8 cellular contexts compared by ENCODE assay signal in genomic region chr11:5380740-5381342, GRCh38. TPM values are rescaled to one million over a fixed set of nuclear protein-coding genes. Genes with fewer than 3 reads are reported as not detected.
DNase-seq lines count a peak whose midpoint lies in the region; ATAC-seq, FAIRE-seq and TF ChIP-seq lines count a peak whose summit lies in the region.

No MANE protein-coding gene starts in this region.

- H2BK120ac ChIP-seq in mesenchymal stem cell (ENCODE audit: low read depth, low read length) = no peak overlapping the region

- no peaks in the 10 kb centered on the region for H3K79me1 ChIP-seq in mesenchymal stem cell (replicated peaks; ENCODE audit: low read length, poor library complexity, severe bottlenecking)

- no peak overlapping the region for H2AK5ac ChIP-seq in mesenchymal stem cell (ENCODE audit: low read length, severe bottlenecking)

- no peaks in the 10 kb centered on the region for H3K36me3 ChIP-seq in mesenchymal stem cell (ENCODE audit: control insufficient read depth in 1 of 2, insufficient read depth in 2 of 2, low read depth in 1 of 2, low read length in 2 of 2)

- no peak overlapping the region for H2BK5ac ChIP-seq in mesenchymal stem cell (ENCODE audit: low read depth, low read length, poor library complexity, severe bottlenecking)

- H3K4ac ChIP-seq in mesenchymal stem cell (ENCODE audit: low read depth in 1 of 2, low read length in 2 of 2) = no peak overlapping the region

- no peak overlapping the region for H4K91ac ChIP-seq in mesenchymal stem cell (ENCODE audit: low read length)

- no peak overlapping the region for H2AFZ ChIP-seq in mesenchymal stem cell (ENCODE audit: low read depth, low read length)

- no peak overlapping the region for H2BK15ac ChIP-seq in mesenchymal stem cell (ENCODE audit: low read depth, poor library complexity, severe bottlenecking)

- no peaks in the 10 kb centered on the region for H3K4me1 ChIP-seq in mesenchymal stem cell (ENCODE audit: control insufficient read depth, insufficient read depth, low read depth, low read length)

- peak; percentile 38 to 79 (median 67) for TF ChIP-seq CTCF in dorsolateral prefrontal cortex (IDR thresholded peaks at IDR 0.05 in 54 of 56, conservative IDR thresholded peaks at IDR 0.05 in 2 of 56; ENCODE audit: low read depth in 1 of 56, partially characterized antibody in 56 of 56)

- H3K9me3 ChIP-seq in mesenchymal stem cell (ENCODE audit: control insufficient read depth, low read length) = no peaks in the 10 kb centered on the region

- H3K27ac ChIP-seq in dorsolateral prefrontal cortex (no peak overlapping the region), mesenchymal stem cell (ENCODE audit: low read length, poor library complexity, severe bottlenecking) (no peak overlapping the region)

- FAIRE-seq in urothelium cell line (lab: Jason Lieb, UNC) = peak; percentile 40

- H3K27me3 ChIP-seq in dorsolateral prefrontal cortex (peaks cover 0 to 4% (median 0%) of the 10 kb centered on the region in 45 donors), mesenchymal stem cell (ENCODE audit: control insufficient read depth in 1 of 2, insufficient read depth in 1 of 2, low read length in 2 of 2) (peaks cover 0 to 11% of the 10 kb centered on the region in 2 experiments)

- no peak overlapping the region for H3K23ac ChIP-seq in mesenchymal stem cell (ENCODE audit: low read length in 2 of 2)

- no peak overlapping the region for H3K14ac ChIP-seq in mesenchymal stem cell (ENCODE audit: low read length in 2 of 2)

- H4K8ac ChIP-seq in mesenchymal stem cell (ENCODE audit: low read length) = no peak overlapping the region

- H3K4me2 ChIP-seq in mesenchymal stem cell (ENCODE audit: low read length, poor library complexity, severe bottlenecking) = no peak overlapping the region

- peak; percentile 55 for DNase-seq in activated CD8-positive, alpha-beta memory T cell treated with anti-CD3 and anti-CD28 coated beads for 24 hours
- no peak for DNase-seq in activated CD8-positive, alpha-beta memory T cell treated with anti-CD3 and anti-CD28 coated beads, Interleukin-2, amount 50 U/mL, for 4 hours
- peak; percentile 14 for DNase-seq in KG1 (lab: John Stamatoyannopoulos, UW)
- peak in 9 of 10 donors; percentile 20 to 62 (median 47) for DNase-seq in dorsolateral prefrontal cortex
- DNase-seq in mesenchymal stem cell = peak; percentile 70
- peak; percentile 71 for DNase-seq in urothelium cell line (ENCODE audit: low spot score)

- ATAC-seq in GM21825 (IDR thresholded peaks at IDR 0.05; ENCODE audit: unreplicated experiment) (peak; percentile 85), SK-N-SH treated with all-trans-retinoic acid at 6 μM for 48 hours (peak; percentile 100)

- no peak overlapping the region for H2BK12ac ChIP-seq in mesenchymal stem cell (ENCODE audit: low read length in 2 of 2)

- H3K18ac ChIP-seq in mesenchymal stem cell (ENCODE audit: low read depth in 1 of 2, low read length in 2 of 2) = no peak overlapping the region

- H3K4me3 ChIP-seq in dorsolateral prefrontal cortex = no peak overlapping the region
- H3K4me3 ChIP-seq in mesenchymal stem cell (ENCODE audit: insufficient read depth in 1 of 2, low read depth in 1 of 2, low read length in 2 of 2) = no peak overlapping the region

- intact Hi-C loops in dorsolateral prefrontal cortex (cut with DNase I) = loop anchor here (5.0 to 10.0 kb wide), 2 partner anchors 256 to 259 kb away; no protein-coding TSS in a partner anchor

- no peak overlapping the region for H3K9ac ChIP-seq in mesenchymal stem cell (ENCODE audit: low read length)

- 75% methylated on average over 4 of the region's 4 CpGs for WGBS in mesenchymal stem cell

TF ChIP-seq in SK-N-SH treated with all-trans-retinoic acid at 6 μM for 48 hours, 23 proteins besides CTCF, POLR2A, EP300 and RAD21:
- TF ChIP-seq ARNTL (CRISPR knock-in tag; IDR thresholded peaks at IDR 0.05; ENCODE audit: borderline replicate concordance, low read depth) = no peak
- no peak for TF ChIP-seq OSR1 (CRISPR knock-in tag; IDR thresholded peaks at IDR 0.05)
- TF ChIP-seq TCF4 (CRISPR knock-in tag; IDR thresholded peaks at IDR 0.05; ENCODE audit: borderline replicate concordance) = no peak
- no peak for TF ChIP-seq POU6F1 (CRISPR knock-in tag; IDR thresholded peaks at IDR 0.05; ENCODE audit: borderline replicate concordance, low read depth)
- TF ChIP-seq SNAI2 (CRISPR knock-in tag; IDR thresholded peaks at IDR 0.05) = no peak
- TF ChIP-seq ZNF565 (CRISPR knock-in tag; conservative IDR thresholded peaks at IDR 0.05; ENCODE audit: low read depth) = no peak
- no peak for TF ChIP-seq TSHZ2 (CRISPR knock-in tag; IDR thresholded peaks at IDR 0.05)
- no peak for TF ChIP-seq ESRRG (CRISPR knock-in tag; IDR thresholded peaks at IDR 0.05)
- TF ChIP-seq ZC3H10 (CRISPR knock-in tag; IDR thresholded peaks at IDR 0.05) = no peak
- TF ChIP-seq ZFP3 (CRISPR knock-in tag; IDR thresholded peaks at IDR 0.05) = no peak
TF ChIP-seq in SK-N-SH treated with all-trans-retinoic acid at 6 μM for 48 hours: peak in this region for 0.

RNA-seq across cellular contexts. Expression of gene OR51M1, which starts 2.8 kb away (rescaled TPM):
- total RNA-seq in dorsolateral prefrontal cortex = 1 to 10 TPM in 4 of 120 experiments, under 1 TPM in 50, not detected in 66; 0.11 to 2.1 (median 0.30) TPM
- not detected for polyA plus RNA-seq in mesenchymal stem cell (2013, experiment 1 of 2)
- polyA plus RNA-seq in mesenchymal stem cell (2013, experiment 2 of 2) = not detected

RNA-seq across cellular contexts. Expression of gene OR51B6, which starts 29.5 kb away (rescaled TPM):
- 1 to 10 TPM in 3 of 120 experiments, under 1 TPM in 8, not detected in 109; 0.54 to 1.7 (median 0.68) TPM for total RNA-seq in dorsolateral prefrontal cortex
- polyA plus RNA-seq in mesenchymal stem cell (2013, experiment 1 of 2) = not detected
- polyA plus RNA-seq in mesenchymal stem cell (2013, experiment 2 of 2) = not detected

RNA-seq across cellular contexts. Expression of gene OR51B5, which starts 37.5 kb away (rescaled TPM):
- total RNA-seq in dorsolateral prefrontal cortex = 1 to 10 TPM in 34 of 120 experiments, under 1 TPM in 50, not detected in 36; 0.27 to 2.7 (median 0.85) TPM
- polyA plus RNA-seq in mesenchymal stem cell (2013, experiment 1 of 2) = not detected
- polyA plus RNA-seq in mesenchymal stem cell (2013, experiment 2 of 2) = not detected

RNA-seq across cellular contexts. Expression of gene OR51Q1, which starts 41.1 kb away (rescaled TPM):
- 1 to 10 TPM in 4 of 120 experiments, under 1 TPM in 28, not detected in 88; 0.44 to 1.7 (median 0.77) TPM for total RNA-seq in dorsolateral prefrontal cortex
- polyA plus RNA-seq in mesenchymal stem cell (2013, experiment 1 of 2) = not detected
- polyA plus RNA-seq in mesenchymal stem cell (2013, experiment 2 of 2) = not detected

RNA-seq across cellular contexts. Expression of gene OR51B2, which starts 56.7 kb away (rescaled TPM):
- 1 to 10 TPM in 6 of 120 experiments, under 1 TPM in 27, not detected in 87; 0.46 to 2.1 (median 0.68) TPM for total RNA-seq in dorsolateral prefrontal cortex
- polyA plus RNA-seq in mesenchymal stem cell (2013, experiment 1 of 2) = not detected
- not detected for polyA plus RNA-seq in mesenchymal stem cell (2013, experiment 2 of 2)
